In the genomic region with DNA sequence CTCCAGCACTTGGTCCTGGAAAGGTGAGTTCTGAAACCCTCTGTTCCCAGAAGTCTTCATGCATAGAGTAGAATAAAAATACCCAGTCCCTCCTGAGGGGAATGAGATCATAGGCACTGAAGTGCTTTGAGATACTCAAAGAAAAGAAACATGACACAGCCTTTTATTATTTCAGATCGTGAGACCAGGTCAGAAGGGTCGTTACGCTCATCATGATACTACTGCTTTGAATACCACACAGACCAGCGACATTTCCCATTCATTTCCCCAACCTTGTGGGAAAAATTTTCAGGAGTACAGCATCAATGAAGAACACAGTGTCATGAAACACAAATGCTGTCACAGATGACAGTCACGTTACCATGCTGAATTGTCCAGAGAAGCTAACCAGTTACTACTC, we compare ENCODE assay signal across 25 cellular contexts. TPM values are rescaled to one million over a fixed set of nuclear protein-coding genes. Genes with fewer than 3 reads are reported as not detected.
"Had no signal": no experiment of that assay in that cellular context is flagged by ENCODE, and none has a peak within 500 bp of the region (broad histone marks: within the 10 kb centered on the region; RNA-seq: fewer than 3 reads in every experiment).

No MANE protein-coding gene starts in this region.

- H3K4me1 ChIP-seq: gastroesophageal sphincter, testis had no signal

- H3K9me3 ChIP-seq: gastroesophageal sphincter, right atrium auricular region, spleen, testis had no signal

- H3K9me3 Mint-ChIP-seq: activated B cell treated with CpG ODN at 0.5 μM for 24 hours; activated naive CD4-positive, alpha-beta T cell treated with anti-CD3 and anti-CD28 coated beads, Interleukin-2, amount 50 U/mL, for 72 hours; central memory CD8-positive, alpha-beta T cell; naive thymus-derived CD8-positive, alpha-beta T cell had no signal

- H3K4me3 Mint-ChIP-seq: activated B cell treated with CpG ODN at 0.5 μM for 24 hours; central memory CD8-positive, alpha-beta T cell; naive thymus-derived CD8-positive, alpha-beta T cell had no signal

- H3K36me3 ChIP-seq: gastroesophageal sphincter, right atrium auricular region, spleen had no signal

- H3K27ac Mint-ChIP-seq: activated B cell treated with CpG ODN at 0.5 μM for 24 hours; activated naive CD4-positive, alpha-beta T cell treated with anti-CD3 and anti-CD28 coated beads, Interleukin-2, amount 50 U/mL, for 72 hours had no signal

- DNase-seq: activated B cell treated with CpG ODN at 0.5 μM for 24 hours; activated naive CD4-positive, alpha-beta T cell; activated T-cell treated with anti-CD3 and anti-CD28 coated beads, Interleukin-2, amount 50 U/mL, for 48 hours; dorsolateral prefrontal cortex; effector memory CD4-positive, alpha-beta T cell; left colon; naive thymus-derived CD8-positive, alpha-beta T cell; spleen; stimulated activated CD4-positive, alpha-beta T cell treated with anti-CD3 and anti-CD28 coated beads, Interleukin-2, amount 100 ng/mL, for 48 hours; stimulated activated naive CD8-positive, alpha-beta T cell treated with anti-CD3 and anti-CD28 coated beads, Interleukin-15, Interleukin-2, amounts not matched to agents 100 U/mL and 50 U/mL, for 24 hours; testis; trophoblast cell had no signal

- H3K27ac ChIP-seq: gastroesophageal sphincter, hepatocyte, right atrium auricular region, testis had no signal

- H3K27me3 Mint-ChIP-seq: activated B cell treated with CpG ODN at 0.5 μM for 24 hours had no signal

- H3K4me3 ChIP-seq: dorsolateral prefrontal cortex, gastroesophageal sphincter, hepatocyte, right atrium auricular region, spleen, testis had no signal

- H3K27me3 ChIP-seq: hepatocyte, right atrium auricular region, spleen, testis had no signal

- H3K36me3 Mint-ChIP-seq: activated naive CD4-positive, alpha-beta T cell treated with anti-CD3 and anti-CD28 coated beads, Interleukin-2, amount 50 U/mL, for 72 hours; naive thymus-derived CD8-positive, alpha-beta T cell had no signal

- H3K4me1 Mint-ChIP-seq: central memory CD8-positive, alpha-beta T cell had no signal

RNA-seq across cellular contexts. Expression of a gene that starts 15.0 kb away (rescaled TPM):
- total RNA-seq: activated B cell treated with CpG ODN at 0.5 μM for 24 hours; activated naive CD4-positive, alpha-beta T cell treated with anti-CD3 and anti-CD28 coated beads, Interleukin-2, amount 50 U/mL, for 72 hours; bronchial epithelial cell; fibroblast of lung; fibroblast of villous mesenchyme; gastroesophageal sphincter; naive thymus-derived CD8-positive, alpha-beta T cell; omental fat pad; pulmonary artery endothelial cell; right atrium auricular region; T-helper 2 cell treated with Interferon-gamma antibody and Interleukin-4, amounts not matched to agents 100 ng/mL and 5 ng/mL, for 36 hours had no signal
- polyA plus RNA-seq: esophagus; fibroblast of lung; keratinocyte; naive thymus-derived CD8-positive, alpha-beta T cell had no signal
